ENCODE assay signal across 1 cellular context in genomic region chr16:81784042-81784785, GRCh38.
TF ChIP-seq lines count a peak whose summit lies in the region.

No MANE protein-coding gene starts in this region.

TF ChIP-seq in HEK293, 187 proteins besides CTCF, POLR2A, EP300 and RAD21 (continued from another document):
- TF ChIP-seq ZNF580 (tag by site-specific recombination; IDR thresholded peaks at IDR 0.05), result peak; percentile 47; the same call in 1 of the 2 replicates
- no peak for TF ChIP-seq SALL2 (tag by site-specific recombination; IDR thresholded peaks at IDR 0.05; ENCODE audit: borderline replicate concordance)
- peak; percentile 77 for TF ChIP-seq ZNF335 (tag by site-specific recombination; conservative IDR thresholded peaks at IDR 0.05)
- peak; percentile 83 for TF ChIP-seq ZNF843 (tag by site-specific recombination; IDR thresholded peaks at IDR 0.05)
- no peak for TF ChIP-seq ZFHX2 (tag by site-specific recombination; conservative IDR thresholded peaks at IDR 0.05)
- TF ChIP-seq PRDM6 (tag by site-specific recombination; IDR thresholded peaks at IDR 0.05), result peak; percentile 81
- peak; percentile 75 for TF ChIP-seq FEZF1 (tag by site-specific recombination; IDR thresholded peaks at IDR 0.05)
- TF ChIP-seq ZNF548 (tag by site-specific recombination; IDR thresholded peaks at IDR 0.05), result no peak
- TF ChIP-seq ZNF571 (tag by site-specific recombination; IDR thresholded peaks at IDR 0.05), result no peak
- TF ChIP-seq GLIS1 (tag by site-specific recombination; IDR thresholded peaks at IDR 0.05), result peak; percentile 30; the same call in 1 of the 2 replicates
- no peak for TF ChIP-seq ZFP41 (tag by site-specific recombination; IDR thresholded peaks at IDR 0.05; ENCODE audit: borderline replicate concordance)
- peak; percentile 6; the same call in 1 of the 2 replicates for TF ChIP-seq IKZF3 (tag by site-specific recombination; IDR thresholded peaks at IDR 0.05)
